12 cellular contexts compared by ENCODE assay signal in genomic region chr2:10327896-10328666, GRCh38. TPM values are rescaled to one million over a fixed set of nuclear protein-coding genes. Genes with fewer than 3 reads are reported as not detected.
A peak's percentile ranks its signal among the peaks of the same experiment; 100 is the strongest.
DNase-seq lines count a peak whose midpoint lies in the region; ATAC-seq and TF ChIP-seq lines count a peak whose summit lies in the region.
"Had no signal": no experiment of that assay in that cellular context is flagged by ENCODE, and none has a peak within 500 bp of the region (broad histone marks: within the 10 kb centered on the region; RNA-seq: fewer than 3 reads in every experiment).

No MANE protein-coding gene starts in this region.

- no peaks in the 10 kb centered on the region for H3K9me2 ChIP-seq in Loucy (replicated peaks; ENCODE audit: low read depth, low read length)

- H3K4me3 Mint-ChIP-seq in activated CD4-positive, alpha-beta T cell treated with anti-CD3 and anti-CD28 coated beads for 36 hours: no peak overlapping the region
- H3K4me3 Mint-ChIP-seq in T-helper 17 cell (no peak overlapping the region), natural killer cell (no peak overlapping the region)

- H3K27me3 Mint-ChIP-seq in activated CD4-positive, alpha-beta T cell treated with anti-CD3 and anti-CD28 coated beads for 36 hours: no peaks in the 10 kb centered on the region
- H3K27me3 Mint-ChIP-seq in T-helper 17 cell (no peaks in the 10 kb centered on the region), natural killer cell (ENCODE audit: low read depth in 2 of 2) (no peaks in the 10 kb centered on the region)

- H3K4me1 ChIP-seq in Loucy (ENCODE audit: insufficient read depth, low read length, poor library complexity, severe bottlenecking): peaks cover 68% of the 10 kb centered on the region

- H3K9me3 ChIP-seq in Loucy (ENCODE audit: insufficient read depth, low read depth, low read length) (no peaks in the 10 kb centered on the region), T-helper 17 cell (ENCODE audit: control insufficient read depth, low read length, poor library complexity, severe bottlenecking) (no peaks in the 10 kb centered on the region)
- H3K9me3 ChIP-seq: MG63, right lobe of liver had no signal

- peaks cover 21% of the 10 kb centered on the region for H3K36me3 Mint-ChIP-seq in activated CD4-positive, alpha-beta T cell treated with anti-CD3 and anti-CD28 coated beads for 36 hours (ENCODE audit: low read depth)
- no peaks in the 10 kb centered on the region for H3K36me3 Mint-ChIP-seq in T-helper 17 cell (ENCODE audit: low read depth)
- H3K36me3 Mint-ChIP-seq in natural killer cell: no peaks in the 10 kb centered on the region

- peaks cover 95% of the 10 kb centered on the region for H3K79me2 ChIP-seq in Loucy (ENCODE audit: insufficient read depth, low read length)

- H3K36me3 ChIP-seq in Loucy (ENCODE audit: insufficient read depth, low read length): no peaks in the 10 kb centered on the region
- H3K36me3 ChIP-seq: right lobe of liver had no signal

- POLR2A ChIA-PET in activated CD4-positive, alpha-beta T cell treated with anti-CD3 and anti-CD28 coated beads for 36 hours (lab: Charles Lee): interaction anchor here (0.7 to 1.1 kb wide), 2 partner anchors 25 to 80 kb away, joined by 3 to 4 read pairs; no protein-coding TSS in a partner anchor

- H3K27ac Mint-ChIP-seq in activated CD4-positive, alpha-beta T cell treated with anti-CD3 and anti-CD28 coated beads for 36 hours: peak overlapping the region; percentile 87
- peak overlapping the region; percentile 97 for H3K27ac Mint-ChIP-seq in T-helper 17 cell
- peak overlapping the region; percentile 65 to 87 for H3K27ac Mint-ChIP-seq in natural killer cell

- H3F3A ChIP-seq in Loucy (ENCODE audit: low read depth): 0 out of 2 replicates have a peak, but pooled peaks cover 5% of the 10 kb centered on the region

- no peak overlapping the region for H2AFZ ChIP-seq in Loucy (ENCODE audit: low read length)

- no peaks in the 10 kb centered on the region for H3K9me3 Mint-ChIP-seq in activated CD4-positive, alpha-beta T cell treated with anti-CD3 and anti-CD28 coated beads for 36 hours (ENCODE audit: low read depth)
- no peaks in the 10 kb centered on the region for H3K9me3 Mint-ChIP-seq in natural killer cell

- intact Hi-C loops in activated CD4-positive, alpha-beta T cell treated with anti-CD3 and anti-CD28 coated beads for 36 hours (cut with DNase I, micrococcal nuclease): no loop called here
- intact Hi-C loops in natural killer cell (cut with micrococcal nuclease): no loop called here

- ATAC-seq in activated CD4-positive, alpha-beta T cell treated with anti-CD3 and anti-CD28 coated beads for 36 hours: no peak
- no peak for ATAC-seq in T-helper 17 cell
- no peak for ATAC-seq in natural killer cell
- no peak for ATAC-seq in GM21717 (IDR thresholded peaks at IDR 0.05; ENCODE audit: unreplicated experiment)

- H3K9ac ChIP-seq in Loucy (ENCODE audit: low read depth, low read length, poor library complexity, severe bottlenecking): no peak overlapping the region

- peaks cover 93% of the 10 kb centered on the region for H3K4me1 Mint-ChIP-seq in activated CD4-positive, alpha-beta T cell treated with anti-CD3 and anti-CD28 coated beads for 36 hours
- peaks cover 66% of the 10 kb centered on the region for H3K4me1 Mint-ChIP-seq in T-helper 17 cell
- H3K4me1 Mint-ChIP-seq in natural killer cell: peaks cover 62 to 77% of the 10 kb centered on the region in 2 donors

- peak; percentile 54 for DNase-seq in activated CD4-positive, alpha-beta T cell treated with anti-CD3 and anti-CD28 coated beads for 36 hours
- DNase-seq in activated CD4-positive, alpha-beta T cell treated with anti-CD3 and anti-CD28 coated beads for 1 hour: no peak
- DNase-seq in T-helper 17 cell (no peak), natural killer cell (no peak), activated gamma-delta T cell (lab: John Stamatoyannopoulos, UW) (no peak), T1000 (lab: John Stamatoyannopoulos, UW) (no peak)
- DNase-seq: AML-193, MG63, trophoblast cell had no signal

- peak overlapping the region; percentile 25 for H3K4me2 ChIP-seq in Loucy (ENCODE audit: low read depth, low read length, poor library complexity, severe bottlenecking)

- CTCF ChIA-PET in activated CD4-positive, alpha-beta T cell treated with anti-CD3 and anti-CD28 coated beads for 36 hours (lab: Charles Lee): interaction anchor here (0.7 to 7.1 kb wide), 5 partner anchors 11 to 111 kb away, joined by 3 to 88 read pairs (median 4); partner anchors contain the start of gene HPCAL1

- H4K20me1 ChIP-seq in Loucy (ENCODE audit: insufficient read depth, low read length, poor library complexity, severe bottlenecking): no peaks in the 10 kb centered on the region

- no peaks in the 10 kb centered on the region for H3K27me3 ChIP-seq in Loucy (ENCODE audit: insufficient read depth, low read length, poor library complexity, severe bottlenecking)
- H3K27me3 ChIP-seq: MG63, right lobe of liver had no signal

- H3K4me3 ChIP-seq in Loucy (ENCODE audit: low read length, poor library complexity, severe bottlenecking): no peak overlapping the region
- H3K4me3 ChIP-seq: MG63, right lobe of liver had no signal

- TF ChIP-seq CTCF in Loucy (conservative IDR thresholded peaks at IDR 0.05; ENCODE audit: low read length) (no peak), natural killer cell (IDR thresholded peaks at IDR 0.05) (no peak)

RNA-seq across cellular contexts. Expression of gene HPCAL1, which starts 25.4 kb away (rescaled TPM):
- total RNA-seq in activated CD4-positive, alpha-beta T cell treated with anti-CD3 and anti-CD28 coated beads for 36 hours: 100 to 1,000 TPM; 109 to 114 TPM
- 10 to 100 TPM; 44.2 TPM for total RNA-seq in T-helper 17 cell
- 10 to 100 TPM; 31.1 to 45.2 (median 39.8) TPM for total RNA-seq in natural killer cell
